In genomic region chr11:8365542-8365941, GRCh38 we compare ENCODE assay signal across 1 cellular context.
TF ChIP-seq lines count a peak whose summit lies in the region.

No MANE protein-coding gene starts in this region.

TF ChIP-seq in HCT116, 20 proteins besides CTCF, POLR2A, EP300 and RAD21 (continued from another document):
- TF ChIP-seq ZBTB33 (IDR thresholded peaks at IDR 0.05; ENCODE audit: extremely low read depth, insufficient replicate concordance, low read length) = no peak
- no peak for TF ChIP-seq SRF (IDR thresholded peaks at IDR 0.05; ENCODE audit: low read depth)
- TF ChIP-seq FOSL1 (IDR thresholded peaks at IDR 0.05; ENCODE audit: low read depth) = no peak
- TF ChIP-seq ATF3 (IDR thresholded peaks at IDR 0.05) = no peak
- no peak for TF ChIP-seq ZFX (IDR thresholded peaks at IDR 0.05)
- no peak for TF ChIP-seq YY1 (IDR thresholded peaks at IDR 0.05; ENCODE audit: extremely low read depth, insufficient replicate concordance, low read depth, low read length)
- TF ChIP-seq SP1 (IDR thresholded peaks at IDR 0.05; ENCODE audit: low read depth) = no peak
- TF ChIP-seq CEBPB (IDR thresholded peaks at IDR 0.05; ENCODE audit: low read depth) = no peak
TF ChIP-seq in HCT116: peak in this region for 0.
